ENCODE assay signal across 3 cellular contexts in genomic region chr7:1430056-1430845, GRCh38.
TF ChIP-seq lines count a peak whose summit lies in the region.

No MANE protein-coding gene starts in this region.

TF ChIP-seq in GM23338, 12 proteins besides CTCF, POLR2A, EP300 and RAD21:
- no peak for TF ChIP-seq POLR2AphosphoS5 (IDR thresholded peaks at IDR 0.05; ENCODE audit: low read depth)
- no peak for TF ChIP-seq ZNF114 (CRISPR knock-in tag; IDR thresholded peaks at IDR 0.05)
- no peak for TF ChIP-seq EZH2 (IDR thresholded peaks at IDR 0.05; ENCODE audit: low read depth, unreplicated experiment)
- TF ChIP-seq ETS1 (IDR thresholded peaks at IDR 0.05): no peak
TF ChIP-seq in GM23338: peak in this region for 0.

TF ChIP-seq in IMR-90, 13 proteins besides CTCF, POLR2A, EP300 and RAD21:
- TF ChIP-seq BHLHE40 (IDR thresholded peaks at IDR 0.05; ENCODE audit: low read depth, low read length) (no peak), MAFK (IDR thresholded peaks at IDR 0.05; ENCODE audit: low read depth, low read length) (no peak), RCOR1 (IDR thresholded peaks at IDR 0.05; ENCODE audit: insufficient replicate concordance, low read length) (no peak), USF2 (IDR thresholded peaks at IDR 0.05; ENCODE audit: low read depth, low read length) (no peak), CEBPB (IDR thresholded peaks at IDR 0.05; ENCODE audit: low read depth, low read length) (no peak), RFX5 (IDR thresholded peaks at IDR 0.05; ENCODE audit: low read depth, low read length) (no peak), FOS (IDR thresholded peaks at IDR 0.05; ENCODE audit: low read depth, low read length) (no peak), MAZ (IDR thresholded peaks at IDR 0.05; ENCODE audit: borderline replicate concordance, low read depth, low read length) (no peak), ELK1 (IDR thresholded peaks at IDR 0.05; ENCODE audit: borderline replicate concordance, low read depth, low read length) (no peak), CHD1 (IDR thresholded peaks at IDR 0.05; ENCODE audit: low read depth, low read length) (no peak), MXI1 (IDR thresholded peaks at IDR 0.05; ENCODE audit: borderline replicate concordance, low read depth, low read length) (no peak), NFE2L2 (IDR thresholded peaks at IDR 0.05; ENCODE audit: low read depth, low read length) (no peak), SMC3 (IDR thresholded peaks at IDR 0.05; ENCODE audit: low read depth, low read length) (no peak)

TF ChIP-seq in H1, 55 proteins besides CTCF, POLR2A, EP300 and RAD21:
- no peak for TF ChIP-seq RBBP5 (IDR thresholded peaks at IDR 0.05; ENCODE audit: borderline replicate concordance, low read depth, low read length)
- no peak for TF ChIP-seq RNF2 (IDR thresholded peaks at IDR 0.05; ENCODE audit: borderline replicate concordance, low read depth, low read length, missing control alignments, poor library complexity, severe bottlenecking)
- no peak for TF ChIP-seq ASH2L (IDR thresholded peaks at IDR 0.05; ENCODE audit: low read length)
- no peak for TF ChIP-seq TCF12 (IDR thresholded peaks at IDR 0.05; ENCODE audit: low read depth, low read length)
- TF ChIP-seq KDM1A (IDR thresholded peaks at IDR 0.05; ENCODE audit: borderline replicate concordance, low read length): no peak
- TF ChIP-seq SIN3A (conservative IDR thresholded peaks at IDR 0.05 in 1 of 2, IDR thresholded peaks at IDR 0.05 in 1 of 2; ENCODE audit: low read depth in 1 of 2, low read length in 2 of 2): no peak
- no peak for TF ChIP-seq FOSL1 (IDR thresholded peaks at IDR 0.05; ENCODE audit: insufficient read depth, low read depth, low read length)
- no peak for TF ChIP-seq SP4 (IDR thresholded peaks at IDR 0.05; ENCODE audit: low read length)
- TF ChIP-seq BRCA1 (IDR thresholded peaks at IDR 0.05; ENCODE audit: low read depth, low read length): no peak
- TF ChIP-seq KDM5A (IDR thresholded peaks at IDR 0.05; ENCODE audit: low read length): no peak
- no peak for TF ChIP-seq JUN (IDR thresholded peaks at IDR 0.05; ENCODE audit: low read depth, low read length)
- TF ChIP-seq CHD2 (IDR thresholded peaks at IDR 0.05; ENCODE audit: low read length): no peak
